ENCODE assay signal across 16 cellular contexts in the genomic region with DNA sequence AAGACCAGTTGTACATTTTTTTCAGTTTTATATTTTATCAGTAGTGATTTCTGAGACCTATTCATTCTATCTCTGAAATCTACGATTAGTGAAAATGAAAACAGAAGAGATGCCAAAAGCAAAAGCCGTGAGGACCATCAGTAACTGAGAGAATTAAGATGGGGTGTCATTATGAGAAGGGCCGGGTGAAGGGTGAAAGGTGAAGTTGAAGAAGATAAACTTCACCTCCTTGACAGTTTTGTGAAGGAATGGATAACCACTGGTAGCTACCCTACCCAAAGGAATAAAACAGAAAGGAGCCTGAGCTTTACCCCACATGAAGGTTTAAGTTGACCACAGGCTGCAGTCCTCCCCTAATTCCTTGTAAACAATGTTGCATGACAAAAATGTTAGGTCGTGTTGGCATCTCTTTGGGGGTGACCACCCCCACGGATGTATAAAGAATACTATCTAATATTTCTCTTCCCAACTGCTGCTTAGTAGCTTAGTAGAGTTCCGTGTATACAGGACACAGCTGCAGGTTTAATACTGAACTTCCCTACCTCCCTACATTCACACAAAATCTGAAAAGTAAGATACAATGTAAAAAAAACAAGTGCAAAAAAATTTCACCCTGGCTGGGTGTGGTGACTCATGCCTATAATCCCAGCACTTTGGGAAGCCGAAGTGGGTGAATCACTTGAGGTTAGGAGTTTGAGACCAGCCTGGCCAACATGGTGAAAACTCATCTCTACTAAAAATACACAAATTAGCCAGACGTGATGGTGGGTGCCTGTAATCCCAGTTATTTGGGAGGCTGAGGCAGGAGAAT. TPM values are rescaled to one million over a fixed set of nuclear protein-coding genes. Genes with fewer than 3 reads are reported as not detected.
DNase-seq lines count a peak whose midpoint lies in the region; ATAC-seq, FAIRE-seq and TF ChIP-seq lines count a peak whose summit lies in the region.
"Had no signal": no experiment of that assay in that cellular context is flagged by ENCODE, and none has a peak within 500 bp of the region (broad histone marks: within the 10 kb centered on the region; RNA-seq: fewer than 3 reads in every experiment).

No MANE protein-coding gene starts in this region.

- no peak for DNase-seq in A549 (ENCODE audit: low read depth in 1 of 2, low spot score in 1 of 2)
- no peak for DNase-seq in H54 (ENCODE audit: insufficient read length, low spot score)
- DNase-seq in SJSA1 (ENCODE audit: low read depth in 1 of 2, low spot score in 2 of 2) = peak; percentile 78 to 83
- DNase-seq in fibroblast of lung (ENCODE audit: low read depth in 2 of 2) = peak; percentile 18 to 61
- no peak for DNase-seq in H7
- DNase-seq in UCSD-AML1 (lab: John Stamatoyannopoulos, UW; ENCODE audit: unreplicated experiment) = no peak
- DNase-seq in pons (ENCODE audit: low spot score) = no peak
- DNase-seq: activated B cell treated with CpG ODN at 0.5 μM for 24 hours, Calu3, NCI-H446, upper lobe of left lung had no signal

- no peak for TF ChIP-seq EP300 in A549 (IDR thresholded peaks at IDR 0.05)

- CTCF ChIA-PET in A549 (lab: Yijun Ruan, JAX) = interaction anchor here (0.6 to 7.2 kb wide), 6 partner anchors 9 to 286 kb away, joined by 3 to 39 read pairs (median 4); no protein-coding TSS in a partner anchor

- H3K36me3 ChIP-seq in SJSA1 (no peaks in the 10 kb centered on the region), fibroblast of lung (ENCODE audit: control insufficient read depth, insufficient read depth, low read length) (no peaks in the 10 kb centered on the region), H7 (replicated peaks; ENCODE audit: control insufficient read depth, insufficient read depth, low read length) (no peaks in the 10 kb centered on the region; the same call in 1 of the 2 replicates)
- H3K36me3 ChIP-seq: neutrophil, upper lobe of left lung had no signal

- no peaks in the 10 kb centered on the region for H3K79me2 ChIP-seq in fibroblast of lung (ENCODE audit: control insufficient read depth, insufficient read depth, low read length)

- ATAC-seq in A549 (no peak), GM18873 (IDR thresholded peaks at IDR 0.05; ENCODE audit: low FRiP score, unreplicated experiment) (no peak)
- ATAC-seq: stimulated activated memory B cell treated with anti-CD40 and anti-IgM and Interleukin-4, amounts not matched to agents 10 μg/mL and 1 μg/mL and 100 μg/mL, for 72 hours had no signal

- H3K27me3 ChIP-seq in SJSA1 (replicated peaks) = no peaks in the 10 kb centered on the region
- no peaks in the 10 kb centered on the region for H3K27me3 ChIP-seq in fibroblast of lung (ENCODE audit: control insufficient read depth, insufficient read depth, low read length)
- peaks cover 32% of the 10 kb centered on the region for H3K27me3 ChIP-seq in H7 (ENCODE audit: control insufficient read depth, insufficient read depth, low read length)
- H3K27me3 ChIP-seq: neutrophil, upper lobe of left lung had no signal

- no peak for TF ChIP-seq RAD21 in A549 (conservative IDR thresholded peaks at IDR 0.05 in 1 of 2, IDR thresholded peaks at IDR 0.05 in 1 of 2)

- WGBS in A549 (ENCODE audit: missing lambda C conversion rate) = 38% methylated on average over 8 of the region's 8 CpGs

- H3K27ac ChIP-seq in A549 = peak overlapping the region in 1 of 2 experiments; percentile 9; a peak in 1 of 6 replicates
- peak overlapping the region; percentile 31 for H3K27ac ChIP-seq in SJSA1
- H3K27ac ChIP-seq in fibroblast of lung (ENCODE audit: insufficient read depth, low read length) = no peak overlapping the region
- H3K27ac ChIP-seq: neutrophil, skin epidermis, upper lobe of left lung had no signal

- FAIRE-seq in A549 (lab: Jason Lieb, UNC) (no peak), H54 (lab: Jason Lieb, UNC) (peak; percentile 86)

- H3K9me3 ChIP-seq in A549 (no peaks in the 10 kb centered on the region), SJSA1 (replicated peaks) (no peaks in the 10 kb centered on the region), fibroblast of lung (ENCODE audit: control insufficient read depth, insufficient read depth, low read depth, low read length) (no peaks in the 10 kb centered on the region)
- H3K9me3 ChIP-seq: neutrophil, upper lobe of left lung had no signal

- POLR2A ChIA-PET in A549 (lab: Yijun Ruan, JAX) = no interaction called here

- H3K9ac ChIP-seq in fibroblast of lung (ENCODE audit: insufficient read depth, low read length) = no peak overlapping the region

- TF ChIP-seq POLR2A in A549 (IDR thresholded peaks at IDR 0.05; ENCODE audit: low read length) = no peak
- TF ChIP-seq POLR2A in H54 (IDR thresholded peaks at IDR 0.05; ENCODE audit: low read depth, low read length) = no peak

- H3K4me3 ChIP-seq in A549 (no peak overlapping the region), SJSA1 (no peak overlapping the region), fibroblast of lung (replicated peaks in 1 of 4; ENCODE audit: control extremely low read depth in 1 of 4, insufficient read depth in 1 of 4, low read depth in 3 of 4, low read length in 4 of 4) (no peak overlapping the region), H7 (ENCODE audit: insufficient read depth, low read depth, low read length) (no peak overlapping the region)
- H3K4me3 ChIP-seq: skin epidermis, upper lobe of left lung had no signal

- no peak for TF ChIP-seq CTCF in A549 (IDR thresholded peaks at IDR 0.05)
- TF ChIP-seq CTCF in fibroblast of lung (conservative IDR thresholded peaks at IDR 0.05 in 1 of 2, IDR thresholded peaks at IDR 0.05 in 1 of 2; ENCODE audit: low read depth in 1 of 2, low read length in 2 of 2) = no peak

- H4K20me1 ChIP-seq in fibroblast of lung (ENCODE audit: control insufficient read depth, extremely low read depth, insufficient read depth, low read length) = no peaks in the 10 kb centered on the region

- H3K4me1 ChIP-seq in A549 (peaks cover 53% of the 10 kb centered on the region), SJSA1 (replicated peaks) (peaks cover 25% of the 10 kb centered on the region), fibroblast of lung (ENCODE audit: control insufficient read depth, extremely low read depth, insufficient read depth, low read length) (peaks cover 3% of the 10 kb centered on the region)
- H3K4me1 ChIP-seq: upper lobe of left lung had no signal

- H2AFZ ChIP-seq in fibroblast of lung (ENCODE audit: low read length) = no peak overlapping the region

- H3K4me2 ChIP-seq in A549 (peak overlapping the region; percentile 29), fibroblast of lung (ENCODE audit: extremely low read depth, insufficient read depth, low read length) (peak overlapping the region; percentile 62)

TF ChIP-seq in A549, 52 proteins besides CTCF, POLR2A, EP300 and RAD21:
- TF ChIP-seq FOSL2 (IDR thresholded peaks at IDR 0.05) = no peak
- peak; percentile 75 for TF ChIP-seq FOSL2 (CRISPR knock-in tag; IDR thresholded peaks at IDR 0.05)
- no peak for TF ChIP-seq RARB (CRISPR knock-in tag; IDR thresholded peaks at IDR 0.05)
- TF ChIP-seq HEYL (CRISPR knock-in tag; IDR thresholded peaks at IDR 0.05) = no peak
- no peak for TF ChIP-seq NR3C1 (IDR thresholded peaks at IDR 0.05)

RNA-seq across cellular contexts. Expression of a gene that starts 23.9 kb away (rescaled TPM):
- polyA plus RNA-seq in A549 (2011; rRNA removed) = 2.6 and 2.7 TPM in 2 replicates
- polyA plus RNA-seq in A549 (2012; cell fraction: cytosol; rRNA removed) = 1.5 and 2.2 TPM in 2 replicates
- polyA plus RNA-seq in A549 (2012; cell fraction: nucleus; rRNA removed) = 2.6 and 2.8 TPM in 2 replicates
- 1.8 to 2.6 TPM (median 1.9 TPM) in 3 replicates for polyA plus RNA-seq in A549 (2017; fragmentation: RNase III; extraction: RNeasy Plus Mini Kit Qiagen cat#74134 plus additional on column Dnase treatment)
- 2.3 and 3.7 TPM in 2 replicates for polyA minus RNA-seq in A549 (2011; rRNA and poly(A)+ RNA removed)
- total RNA-seq in SJSA1 (2014; rRNA removed; shearing (Covaris generic)) = 0.78 and 1.8 TPM in 2 replicates
- not detected in 2 replicates for total RNA-seq in fibroblast of lung
- polyA plus RNA-seq in fibroblast of lung = 0.24 and 0.35 TPM in 2 replicates
- polyA plus RNA-seq in fibroblast of lung (2012) = 0.20 and 0.36 TPM in 2 replicates
- not detected in 2 replicates for polyA minus RNA-seq in fibroblast of lung (ENCODE audit: low replicate concordance)
- total RNA-seq in H7 (2014; rRNA removed; shearing (Covaris generic)) = 4.1 and 5.0 TPM in 2 replicates
- total RNA-seq: activated B cell treated with CpG ODN at 0.5 μM for 24 hours, mesenteric fat pad, upper lobe of left lung had no signal

RNA-seq across cellular contexts. Expression of a gene that starts 45.1 kb away (rescaled TPM):
- polyA plus RNA-seq in A549 (2011; rRNA removed) = 20.4 and 26.8 TPM in 2 replicates
- 8.1 and 9.7 TPM in 2 replicates for polyA plus RNA-seq in A549 (2012; cell fraction: cytosol; rRNA removed)
- 7.2 and 7.8 TPM in 2 replicates for polyA plus RNA-seq in A549 (2012; cell fraction: nucleus; rRNA removed)
- 18.0 to 20.5 TPM (median 20.3 TPM) in 3 replicates for polyA plus RNA-seq in A549 (2017; fragmentation: RNase III; extraction: RNeasy Plus Mini Kit Qiagen cat#74134 plus additional on column Dnase treatment)
- 7.8 and 11.8 TPM in 2 replicates for polyA minus RNA-seq in A549 (2011; rRNA and poly(A)+ RNA removed)
- 42.8 and 44.8 TPM in 2 replicates for total RNA-seq in SJSA1 (2014; rRNA removed; shearing (Covaris generic))
- 50.9 and 58.0 TPM in 2 replicates for total RNA-seq in fibroblast of lung
- 12.6 and 21.4 TPM in 2 replicates for polyA plus RNA-seq in fibroblast of lung
- polyA plus RNA-seq in fibroblast of lung (2012) = 16.7 and 28.0 TPM in 2 replicates
- 0.89 and 2.8 TPM in 2 replicates for polyA minus RNA-seq in fibroblast of lung (ENCODE audit: low replicate concordance)
- 11.7 and 16.8 TPM in 2 replicates for total RNA-seq in H7 (2014; rRNA removed; shearing (Covaris generic))

Comparison
In these comparisons a context has a peak if more than half of its experiments do, and no peak if none do; other contexts are left out.
1. DNase-seq: peak in SJSA1 (2 of 2) and fibroblast of lung (2 of 2); none in A549 (0 of 2), H54 (single experiment), H7 (single experiment), UCSD-AML1 (single experiment) and pons (single experiment).